Comparison of ENCODE assay signal across 25 cellular contexts in the genomic region with DNA sequence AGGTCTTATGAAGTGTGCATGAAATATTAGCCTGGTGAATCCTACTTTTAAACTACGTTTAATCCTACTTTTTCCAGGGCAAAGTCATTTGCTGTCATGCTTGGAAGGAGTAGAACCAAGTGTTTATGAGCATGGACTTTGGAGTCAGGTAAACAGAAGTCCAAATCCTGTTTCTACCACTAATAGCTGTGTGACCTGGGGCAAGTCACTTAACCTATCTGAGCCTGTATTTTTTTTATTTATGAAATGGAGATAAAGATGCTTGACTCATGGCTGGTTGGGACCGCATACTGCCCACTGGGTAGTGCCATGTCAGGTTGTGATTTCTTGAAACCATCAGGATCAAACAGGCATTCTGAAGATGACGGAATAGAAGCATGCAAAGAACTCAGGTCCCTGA.
"Had no signal": no experiment of that assay in that cellular context is flagged by ENCODE, and none has a peak within 500 bp of the region (broad histone marks: within the 10 kb centered on the region; RNA-seq: fewer than 3 reads in every experiment).

No MANE protein-coding gene starts in this region.

- H3K36me3 ChIP-seq: esophagus muscularis mucosa, gastroesophageal sphincter, heart left ventricle, left ventricle myocardium inferior, lower lobe of right lung had no signal

- H3K4me1 ChIP-seq: foreskin keratinocyte, gastroesophageal sphincter, left ventricle myocardium inferior had no signal

- H3K4me3 Mint-ChIP-seq: immature natural killer cell, mesothelial cell of epicardium had no signal

- H3K9me3 ChIP-seq: esophagus muscularis mucosa, gastroesophageal sphincter, left ventricle myocardium inferior, lower lobe of right lung, mucosa of descending colon had no signal

- H3K27ac Mint-ChIP-seq: immature natural killer cell had no signal

- DNase-seq: dermis blood vessel endothelial cell; dorsolateral prefrontal cortex; effector CD4-positive, alpha-beta T cell; effector memory CD4-positive, alpha-beta T cell; foreskin keratinocyte; heart left ventricle; hypothalamus; immature natural killer cell; islet precursor cell; kidney; kidney glomerular epithelial cell; left colon; left ventricle myocardium inferior; lower lobe of right lung; mesenchymal stem cell; mucosa of descending colon had no signal

- H3K4me1 Mint-ChIP-seq: immature natural killer cell had no signal

- ATAC-seq: foreskin keratinocyte, gastroesophageal sphincter, heart left ventricle, left colon, left lobe of liver, lower lobe of right lung, mucosa of descending colon had no signal

- H3K27me3 ChIP-seq: heart left ventricle, hepatocyte had no signal

- H2AFZ ChIP-seq: hepatocyte had no signal

- H3K4me2 ChIP-seq: hepatocyte had no signal

- H3K27ac ChIP-seq: coronary artery, dorsolateral prefrontal cortex, esophagus muscularis mucosa, foreskin keratinocyte, gastroesophageal sphincter, heart left ventricle, hepatocyte, left ventricle myocardium inferior, lower lobe of right lung had no signal

- FAIRE-seq: colon, endothelial cell of umbilical vein, frontal cortex, kidney had no signal

- H3K79me2 ChIP-seq: hepatocyte had no signal

- H3K36me3 Mint-ChIP-seq: immature natural killer cell had no signal

- H3K4me3 ChIP-seq: coronary artery, dorsolateral prefrontal cortex, esophagus muscularis mucosa, gastroesophageal sphincter, heart left ventricle, hepatocyte, left ventricle myocardium inferior, lower lobe of right lung, mucosa of descending colon had no signal
